ENCODE assay signal across 12 cellular contexts in genomic region chr5:177371705-177372533, GRCh38. TPM values are rescaled to one million over a fixed set of nuclear protein-coding genes. Genes with fewer than 3 reads are reported as not detected.
DNase-seq lines count a peak whose midpoint lies in the region; ATAC-seq and TF ChIP-seq lines count a peak whose summit lies in the region.
"Had no signal": no experiment of that assay in that cellular context is flagged by ENCODE, and none has a peak within 500 bp of the region (broad histone marks: within the 10 kb centered on the region; RNA-seq: fewer than 3 reads in every experiment).

No MANE protein-coding gene starts in this region.

- H2AFZ ChIP-seq in OCI-LY3 (ENCODE audit: low read depth, low read length) (no peak overlapping the region), trophoblast cell (ENCODE audit: insufficient read depth, low read length, poor library complexity) (no peak overlapping the region)

- no peak overlapping the region for H3K14ac ChIP-seq in trophoblast cell (ENCODE audit: low read length)

- H3K4me1 Mint-ChIP-seq in activated naive CD8-positive, alpha-beta T cell treated with anti-CD3 and anti-CD28 coated beads, Interleukin-2, amount 50 U/mL, for 24 hours, result peaks cover 45% of the 10 kb centered on the region
- H3K4me1 Mint-ChIP-seq in naive B cell, result peaks cover 29 to 42% (median 40%) of the 10 kb centered on the region in 3 donors

- no peak overlapping the region for H2AK5ac ChIP-seq in trophoblast cell (ENCODE audit: low read length)

- no peak overlapping the region for H3K23ac ChIP-seq in trophoblast cell (ENCODE audit: low read length)

- H3K9me3 ChIP-seq in OCI-LY3 (ENCODE audit: insufficient read depth, low read length) (no peaks in the 10 kb centered on the region), trophoblast cell (ENCODE audit: insufficient read depth, low read depth, low read length) (no peaks in the 10 kb centered on the region)
- H3K9me3 ChIP-seq: adrenal gland had no signal

- no peak overlapping the region for H3K4me3 Mint-ChIP-seq in activated naive CD8-positive, alpha-beta T cell treated with anti-CD3 and anti-CD28 coated beads, Interleukin-2, amount 50 U/mL, for 24 hours
- H3K4me3 Mint-ChIP-seq in naive B cell, result peak overlapping the region in 5 of 8 donors; percentile 19 to 76 (median 55)

- H3K27me3 ChIP-seq in OCI-LY3 (ENCODE audit: low read depth, low read length), result no peaks in the 10 kb centered on the region
- H3K27me3 ChIP-seq in trophoblast cell (ENCODE audit: insufficient read depth, low read length), result no peaks in the 10 kb centered on the region
- H3K27me3 ChIP-seq: adrenal gland had no signal

- POLR2A ChIA-PET in AG04449 (lab: Yijun Ruan, JAX), result no interaction called here

- no peaks in the 10 kb centered on the region for H3K27me3 Mint-ChIP-seq in activated naive CD8-positive, alpha-beta T cell treated with anti-CD3 and anti-CD28 coated beads, Interleukin-2, amount 50 U/mL, for 24 hours
- no peaks in the 10 kb centered on the region for H3K27me3 Mint-ChIP-seq in naive B cell

- H3K36me3 Mint-ChIP-seq in activated naive CD8-positive, alpha-beta T cell treated with anti-CD3 and anti-CD28 coated beads, Interleukin-2, amount 50 U/mL, for 24 hours (ENCODE audit: low read depth), result peaks cover 14% of the 10 kb centered on the region
- H3K36me3 Mint-ChIP-seq in naive B cell, result peaks cover 4 to 16% of the 10 kb centered on the region in 2 donors

- H3K79me2 ChIP-seq in OCI-LY3 (ENCODE audit: low read length) (no peaks in the 10 kb centered on the region), trophoblast cell (ENCODE audit: control insufficient read depth, insufficient read depth, low read length, poor library complexity) (peaks cover 4% of the 10 kb centered on the region)

- H3K9ac ChIP-seq in OCI-LY3 (ENCODE audit: low read length) (no peak overlapping the region), trophoblast cell (ENCODE audit: low read length) (no peak overlapping the region)

- H2BK120ac ChIP-seq in trophoblast cell (ENCODE audit: insufficient read depth, low read length, poor library complexity), result no peak overlapping the region

- no peaks in the 10 kb centered on the region for H3K9me3 Mint-ChIP-seq in activated naive CD8-positive, alpha-beta T cell treated with anti-CD3 and anti-CD28 coated beads, Interleukin-2, amount 50 U/mL, for 24 hours
- H3K9me3 Mint-ChIP-seq in naive B cell, result no peaks in the 10 kb centered on the region

- H3K4me2 ChIP-seq in OCI-LY3 (ENCODE audit: low read length) (peak overlapping the region; percentile 92), trophoblast cell (ENCODE audit: low read length) (no peak overlapping the region)

- no peak overlapping the region for H3K4ac ChIP-seq in trophoblast cell (ENCODE audit: low read depth, low read length)

- H4K8ac ChIP-seq in trophoblast cell (ENCODE audit: low read depth, low read length), result no peak overlapping the region

- DNase-seq in AG04449 (ENCODE audit: low read depth, low spot score) (no peak), naive B cell (no peak), NCI-H2227 treated with DMSO at 0.1 percent for 48 hours (lab: John Stamatoyannopoulos, UW) (no peak), trophoblast cell (no peak), Ammon's horn (ENCODE audit: low spot score) (no peak), retina (no peak)
- DNase-seq in activated naive CD8-positive, alpha-beta T cell treated with anti-CD3 and anti-CD28 coated beads, Interleukin-2, amount 50 U/mL, for 24 hours, result no peak
- DNase-seq: DMS 273 treated with DMSO at 0.1 percent for 48 hours, NCI-H1048 had no signal

- no peak overlapping the region for H4K91ac ChIP-seq in trophoblast cell (ENCODE audit: low read depth, low read length)

- ATAC-seq in activated naive CD8-positive, alpha-beta T cell treated with anti-CD3 and anti-CD28 coated beads, Interleukin-2, amount 50 U/mL, for 24 hours, result peak; percentile 47
- no peak for ATAC-seq in naive B cell (ENCODE audit: low read depth in 2 of 2)

- H2BK12ac ChIP-seq in trophoblast cell (ENCODE audit: low read length), result no peak overlapping the region

- H3K27ac ChIP-seq in OCI-LY3 (ENCODE audit: low read length), result no peak overlapping the region
- no peak overlapping the region for H3K27ac ChIP-seq in trophoblast cell (ENCODE audit: low read depth, low read length)
- H3K27ac ChIP-seq: SJSA1 had no signal

- TF ChIP-seq CTCF in AG04449 (IDR thresholded peaks at IDR 0.05; ENCODE audit: insufficient read depth, low read length, missing control alignments), result no peak
- no peak for TF ChIP-seq CTCF in OCI-LY3 (IDR thresholded peaks at IDR 0.05; ENCODE audit: low read depth, low read length)

- peaks cover 10% of the 10 kb centered on the region; the same call in 1 of the 2 replicates for H4K20me1 ChIP-seq in OCI-LY3 (ENCODE audit: insufficient read depth, low read length)

- no peak overlapping the region for H2BK5ac ChIP-seq in trophoblast cell (ENCODE audit: low read depth, low read length, poor library complexity)

- CTCF ChIA-PET in AG04449 (lab: Yijun Ruan, JAX), result interaction anchor here (0.8 to 35.1 kb wide), 15 partner anchors 7 to 258 kb away, joined by 3 to 853 read pairs (median 9); partner anchors contain the start of genes F12, LMAN2, PFN3 and RGS14

- peaks cover 6% of the 10 kb centered on the region for H3K36me3 ChIP-seq in OCI-LY3 (replicated peaks; ENCODE audit: low read depth, low read length)
- H3K36me3 ChIP-seq in trophoblast cell (ENCODE audit: control insufficient read depth in 1 of 2, insufficient read depth in 2 of 2, low read length in 2 of 2), result no peaks in the 10 kb centered on the region
- H3K36me3 ChIP-seq: adrenal gland, SJSA1 had no signal

- H3K4me3 ChIP-seq in AG04449 (ENCODE audit: low read depth, low read length) (peak overlapping the region; percentile 60), OCI-LY3 (ENCODE audit: low read length) (peak overlapping the region; percentile 94; the same call in 1 of the 2 replicates), trophoblast cell (ENCODE audit: low read depth, low read length) (no peak overlapping the region)

- no peak overlapping the region for H3K27ac Mint-ChIP-seq in activated naive CD8-positive, alpha-beta T cell treated with anti-CD3 and anti-CD28 coated beads, Interleukin-2, amount 50 U/mL, for 24 hours
- H3K27ac Mint-ChIP-seq in naive B cell, result peak overlapping the region in 4 of 6 donors; percentile 29 to 80 (median 68)

- H3K79me1 ChIP-seq in trophoblast cell (ENCODE audit: low read length), result peaks cover 5% of the 10 kb centered on the region

- no peak overlapping the region for H3K18ac ChIP-seq in trophoblast cell (ENCODE audit: low read length)

- H3K4me1 ChIP-seq in OCI-LY3 (ENCODE audit: low read length) (peaks cover 24% of the 10 kb centered on the region), trophoblast cell (ENCODE audit: control insufficient read depth in 1 of 2, insufficient read depth in 2 of 2, low read length in 2 of 2) (peaks cover 10 to 11% of the 10 kb centered on the region in 2 experiments)

- H4K12ac ChIP-seq in trophoblast cell (ENCODE audit: low read depth, low read length), result no peak overlapping the region

- WGBS in trophoblast cell (ENCODE audit: extremely low coverage, insufficient coverage, insufficient read length), result no CpG with 5 or more reads among the region's 18 CpGs

RNA-seq across cellular contexts. Expression of gene SLC34A1, which starts 12.3 kb away (rescaled TPM):
- polyA plus RNA-seq in naive B cell (ENCODE audit: low read depth in 6 of 6), result not detected
- not detected in 2 replicates for polyA plus RNA-seq in trophoblast cell (2013)
- polyA plus RNA-seq: adrenal gland had no signal

RNA-seq across cellular contexts. Expression of gene RGS14, which starts 14.2 kb away (rescaled TPM):
- polyA plus RNA-seq in naive B cell (ENCODE audit: low read depth in 6 of 6), result 10 to 100 TPM; 16.6 to 41.1 (median 23.2) TPM
- polyA plus RNA-seq in trophoblast cell (2013), result 9.9 and 10.1 TPM in 2 replicates

RNA-seq across cellular contexts. Expression of gene LMAN2, which starts 20.5 kb away (rescaled TPM):
- 100 to 1,000 TPM; 182 to 243 (median 191) TPM for polyA plus RNA-seq in naive B cell (ENCODE audit: low read depth in 6 of 6)
- polyA plus RNA-seq in trophoblast cell (2013), result 339 and 340 TPM in 2 replicates

RNA-seq across cellular contexts. Expression of gene PFN3, which starts 28.5 kb away (rescaled TPM):
- not detected for polyA plus RNA-seq in naive B cell (ENCODE audit: low read depth in 6 of 6)
- not detected in 2 replicates for polyA plus RNA-seq in trophoblast cell (2013)
- polyA plus RNA-seq: adrenal gland had no signal

RNA-seq across cellular contexts. Expression of gene F12, which starts 37.4 kb away (rescaled TPM):
- 1 to 10 TPM in 1 of 6 donors, under 1 TPM in 2, not detected in 3; 0.56 to 1.4 (median 0.57) TPM for polyA plus RNA-seq in naive B cell (ENCODE audit: low read depth in 6 of 6)
- 0.47 and 0.49 TPM in 2 replicates for polyA plus RNA-seq in trophoblast cell (2013)
